Comparison of ENCODE assay signal across 21 cellular contexts in the genomic region with DNA sequence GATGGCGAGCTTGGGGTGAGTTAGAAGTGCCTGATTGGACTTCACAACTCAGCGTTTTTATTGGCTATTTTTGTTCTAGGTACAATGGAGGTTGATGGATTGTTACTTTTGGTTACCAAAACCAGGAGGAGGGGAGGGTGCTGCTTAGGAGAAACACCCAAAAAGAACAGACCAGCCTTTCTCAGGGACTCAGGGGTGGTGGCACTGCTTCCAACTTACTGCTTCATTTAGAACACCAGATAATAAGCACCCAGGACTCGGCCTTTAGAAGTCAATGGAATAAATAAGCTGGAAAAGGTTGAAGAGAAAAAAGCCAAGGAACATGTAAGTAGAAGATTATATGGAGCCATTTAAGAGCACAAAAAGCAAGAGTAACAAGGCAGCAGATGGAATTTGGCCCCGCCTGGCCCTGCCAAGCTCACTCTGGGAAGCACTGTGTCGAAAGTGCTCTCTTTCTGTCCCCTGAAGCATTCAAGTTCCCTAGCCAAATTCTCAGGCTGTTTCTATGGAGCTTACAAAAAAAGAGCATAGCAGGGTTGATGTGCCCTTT.
"Had no signal": no experiment of that assay in that cellular context is flagged by ENCODE, and none has a peak within 500 bp of the region (broad histone marks: within the 10 kb centered on the region; RNA-seq: fewer than 3 reads in every experiment).

No MANE protein-coding gene starts in this region.

- H2AFZ ChIP-seq: parathyroid adenoma had no signal

- H3K9me3 ChIP-seq: ascending aorta, breast epithelium, left ventricle myocardium inferior, mucosa of descending colon, neutrophil, spleen had no signal

- H3K4me3 ChIP-seq: ascending aorta, breast epithelium, left ventricle myocardium inferior, mucosa of descending colon, SK-N-MC, spleen had no signal

- H3K27me3 ChIP-seq: ascending aorta, breast epithelium, neutrophil, spleen had no signal

- H3K27ac ChIP-seq: ascending aorta, breast epithelium, epithelial cell of prostate, left ventricle myocardium inferior, neutrophil, parathyroid adenoma, SK-N-MC, spleen had no signal

- H3K36me3 ChIP-seq: breast epithelium, left ventricle myocardium inferior, neutrophil, spleen had no signal

- DNase-seq: activated CD4-positive, alpha-beta T cell treated with anti-CD3 and anti-CD28 coated beads, Interleukin-2, amount 10 ng/mL, durations not matched to agents 24 days and 14 days; activated CD8-positive, alpha-beta T cell treated with anti-CD3 and anti-CD28 coated beads, Interleukin-2, amount 10 ng/mL, durations not matched to agents 7 days and 5 days; activated naive CD4-positive, alpha-beta T cell treated with Interleukin-2 at 50 U/mL for 16 hours; activated T-cell treated with anti-CD3 and anti-CD28 coated beads, Interleukin-2, amount 50 U/mL, for 24 hours; foreskin fibroblast; kidney; left ventricle myocardium inferior; mucosa of descending colon; naive B cell; retina; spleen; stimulated activated CD4-positive, alpha-beta T cell treated with anti-CD3 and anti-CD28 coated beads, Interleukin-4, amount 100 ng/mL, for 4 hours; T-helper 1 cell; T-helper 9 cell had no signal

- ATAC-seq: activated CD8-positive, alpha-beta T cell treated with anti-CD3 and anti-CD28 coated beads, Interleukin-2, amount 10 ng/mL, durations not matched to agents 7 days and 5 days; stimulated activated memory B cell treated with anti-CD40 and anti-IgM and Interleukin-4, amounts not matched to agents 10 μg/mL and 1 μg/mL and 100 μg/mL, for 72 hours had no signal

- H3K4me1 ChIP-seq: ascending aorta, breast epithelium, left ventricle myocardium inferior, parathyroid adenoma, spleen had no signal

- H3K9ac ChIP-seq: parathyroid adenoma had no signal
